24 cellular contexts compared by ENCODE assay signal in genomic region chr7:80843018-80843671, GRCh38.
A peak's percentile ranks its signal among the peaks of the same experiment; 100 is the strongest.
DNase-seq lines count a peak whose midpoint lies in the region; ATAC-seq, FAIRE-seq and TF ChIP-seq lines count a peak whose summit lies in the region.
"Had no signal": no experiment of that assay in that cellular context is flagged by ENCODE, and none has a peak within 500 bp of the region (broad histone marks: within the 10 kb centered on the region; RNA-seq: fewer than 3 reads in every experiment).

No MANE protein-coding gene starts in this region.

- H3K27me3 ChIP-seq in astrocyte (ENCODE audit: insufficient read depth, low read length) (no peaks in the 10 kb centered on the region), neural progenitor cell (no peaks in the 10 kb centered on the region)
- H3K27me3 ChIP-seq: brain microvascular endothelial cell, tibial artery had no signal

- H3F3A ChIP-seq in neural progenitor cell (ENCODE audit: low read depth) = no peaks in the 10 kb centered on the region

- H3K4me1 ChIP-seq in astrocyte (ENCODE audit: insufficient read depth, low read length) (peaks cover 16% of the 10 kb centered on the region), neural progenitor cell (peaks cover 9% of the 10 kb centered on the region)
- H3K4me1 ChIP-seq: parathyroid adenoma had no signal

- H3K27me3 Mint-ChIP-seq in astrocyte (ENCODE audit: low read depth, unreplicated experiment) = no peaks in the 10 kb centered on the region
- peaks cover 2% of the 10 kb centered on the region for H3K27me3 Mint-ChIP-seq in neural progenitor cell (ENCODE audit: insufficient read depth, low read depth)
- H3K27me3 Mint-ChIP-seq: activated naive CD8-positive, alpha-beta T cell treated with anti-CD3 and anti-CD28 coated beads, Interleukin-2, amount 50 U/mL, for 24 hours; IgD-negative memory B cell; natural killer cell treated with Interleukin-12 subunit alpha and Interleukin-12 subunit beta and Interleukin-15 and Interleukin-18, amount 100 ng/mL, for 72 hours had no signal

- no peak for TF ChIP-seq CTCF in astrocyte (IDR thresholded peaks at IDR 0.05; ENCODE audit: insufficient read depth, low read depth, low read length)
- no peak for TF ChIP-seq CTCF in neural progenitor cell (IDR thresholded peaks at IDR 0.05)

- no peak overlapping the region for H3K27ac ChIP-seq in astrocyte (ENCODE audit: low read depth, low read length)
- H3K27ac ChIP-seq in neural progenitor cell = no peak overlapping the region
- H3K27ac ChIP-seq: 22Rv1, brain microvascular endothelial cell, parathyroid adenoma, tibial artery, VCaP had no signal

- no peak for ATAC-seq in GM18909 (IDR thresholded peaks at IDR 0.05; ENCODE audit: poor library complexity, unreplicated experiment)
- ATAC-seq: activated naive CD8-positive, alpha-beta T cell treated with anti-CD3 and anti-CD28 coated beads, Interleukin-2, amount 50 U/mL, for 24 hours; natural killer cell treated with Interleukin-12 subunit alpha and Interleukin-12 subunit beta and Interleukin-15 and Interleukin-18, amount 100 ng/mL, for 72 hours had no signal

- DNase-seq in NCI-H1417 (lab: John Stamatoyannopoulos, UW) = peak in 2 of 3 experiments; percentile 14 to 76
- DNase-seq in NCI-H1417 treated with DMSO at 0.1 percent for 48 hours (lab: John Stamatoyannopoulos, UW) = no peak
- DNase-seq in NCI-H226 = peak; percentile 31
- DNase-seq in astrocyte (ENCODE audit: low read depth) = peak; percentile 53
- no peak for DNase-seq in neural progenitor cell (ENCODE audit: low spot score)
- DNase-seq in activated CD4-positive, alpha-beta T cell treated with anti-CD3 and anti-CD28 coated beads for 1 hour = no peak
- no peak for DNase-seq in activated CD4-positive, alpha-beta T cell treated with anti-CD3 and anti-CD28 coated beads for 4 hours
- DNase-seq: activated CD4-positive, alpha-beta T cell treated with anti-CD3 and anti-CD28 coated beads, Interleukin-2, amount 50 U/mL, for 1 hour; activated naive CD8-positive, alpha-beta T cell treated with anti-CD3 and anti-CD28 coated beads, Interleukin-2, amount 50 U/mL, for 24 hours; activated T-cell treated with anti-CD3 and anti-CD28 coated beads, Interleukin-2, amount 50 U/mL, for 48 hours; brain microvascular endothelial cell; EL; NCI-H526 treated with DMSO at 0.1 percent for 48 hours; OCI-M1; stimulated activated CD4-positive, alpha-beta T cell treated with anti-CD3 and anti-CD28 coated beads, Interleukin-2, amount 100 ng/mL, for 24 hours; tibial artery had no signal

- peaks cover 2% of the 10 kb centered on the region for H4K20me1 ChIP-seq in astrocyte (ENCODE audit: insufficient read depth, low read length)
- H4K20me1 ChIP-seq in neural progenitor cell (ENCODE audit: low read depth) = no peaks in the 10 kb centered on the region

- H3K4me3 Mint-ChIP-seq in astrocyte (ENCODE audit: unreplicated experiment) (no peak overlapping the region), neural progenitor cell (peak overlapping the region; percentile 16)
- H3K4me3 Mint-ChIP-seq: activated naive CD8-positive, alpha-beta T cell treated with anti-CD3 and anti-CD28 coated beads, Interleukin-2, amount 50 U/mL, for 24 hours; IgD-negative memory B cell; natural killer cell treated with Interleukin-12 subunit alpha and Interleukin-12 subunit beta and Interleukin-15 and Interleukin-18, amount 100 ng/mL, for 72 hours had no signal

- no peaks in the 10 kb centered on the region for H3K9me3 Mint-ChIP-seq in astrocyte (ENCODE audit: unreplicated experiment)
- H3K9me3 Mint-ChIP-seq in neural progenitor cell = no peaks in the 10 kb centered on the region

- H3K79me2 ChIP-seq in astrocyte (ENCODE audit: insufficient read depth, low read length) = peaks cover 38% of the 10 kb centered on the region
- H3K79me2 ChIP-seq in neural progenitor cell (ENCODE audit: low read depth) = no peaks in the 10 kb centered on the region
- H3K79me2 ChIP-seq: parathyroid adenoma had no signal

- H3K27ac Mint-ChIP-seq in astrocyte (ENCODE audit: unreplicated experiment) (no peak overlapping the region), neural progenitor cell (peak overlapping the region; percentile 99)
- H3K27ac Mint-ChIP-seq: activated naive CD8-positive, alpha-beta T cell treated with anti-CD3 and anti-CD28 coated beads, Interleukin-2, amount 50 U/mL, for 24 hours; IgD-negative memory B cell; natural killer cell treated with Interleukin-12 subunit alpha and Interleukin-12 subunit beta and Interleukin-15 and Interleukin-18, amount 100 ng/mL, for 72 hours had no signal

- H3K4me1 Mint-ChIP-seq in astrocyte (ENCODE audit: low read depth, unreplicated experiment) (peaks cover 58% of the 10 kb centered on the region), neural progenitor cell (peaks cover 64% of the 10 kb centered on the region)
- H3K4me1 Mint-ChIP-seq: activated naive CD8-positive, alpha-beta T cell treated with anti-CD3 and anti-CD28 coated beads, Interleukin-2, amount 50 U/mL, for 24 hours; IgD-negative memory B cell had no signal

- H3K36me3 Mint-ChIP-seq in astrocyte (ENCODE audit: low read depth, unreplicated experiment) = peaks cover 1% of the 10 kb centered on the region
- H3K36me3 Mint-ChIP-seq in neural progenitor cell = no peaks in the 10 kb centered on the region
- H3K36me3 Mint-ChIP-seq: IgD-negative memory B cell; natural killer cell treated with Interleukin-12 subunit alpha and Interleukin-12 subunit beta and Interleukin-15 and Interleukin-18, amount 100 ng/mL, for 72 hours had no signal

- H3K36me3 ChIP-seq in astrocyte (ENCODE audit: insufficient read depth, low read length) = no peaks in the 10 kb centered on the region
- no peaks in the 10 kb centered on the region for H3K36me3 ChIP-seq in neural progenitor cell
- H3K36me3 ChIP-seq: brain microvascular endothelial cell, tibial artery had no signal

- no peak overlapping the region for H2AFZ ChIP-seq in astrocyte (ENCODE audit: low read depth, low read length)
- no peak overlapping the region for H2AFZ ChIP-seq in neural progenitor cell (replicated peaks)
- H2AFZ ChIP-seq: parathyroid adenoma had no signal

- no peak for FAIRE-seq in astrocyte (lab: Jason Lieb, UNC)
- FAIRE-seq: GM12892, islet of Langerhans had no signal

- no peak overlapping the region for H3K4me3 ChIP-seq in astrocyte (ENCODE audit: insufficient read depth, low read depth, low read length)
- H3K4me3 ChIP-seq in neural progenitor cell = no peak overlapping the region
- H3K4me3 ChIP-seq: tibial artery had no signal

- no peak overlapping the region for H3K4me2 ChIP-seq in astrocyte (ENCODE audit: low read length)
- H3K4me2 ChIP-seq in neural progenitor cell = no peak overlapping the region

- no peaks in the 10 kb centered on the region for H3K9me3 ChIP-seq in astrocyte (ENCODE audit: insufficient read depth, low read depth, low read length)
- H3K9me3 ChIP-seq in neural progenitor cell (ENCODE audit: low read depth) = no peaks in the 10 kb centered on the region
- H3K9me3 ChIP-seq: tibial artery had no signal

- no peak overlapping the region for H3K9ac ChIP-seq in astrocyte (ENCODE audit: low read length)
- no peak overlapping the region for H3K9ac ChIP-seq in neural progenitor cell
- H3K9ac ChIP-seq: parathyroid adenoma had no signal

Comparison
In these comparisons a context has a peak if more than half of its experiments do, and no peak if none do; other contexts are left out.
1. DNase-seq: peak in NCI-H1417 (2 of 3), NCI-H226 (single experiment) and astrocyte (single experiment); none in NCI-H1417 treated with DMSO at 0.1 percent for 48 hours (single experiment), neural progenitor cell (single experiment), activated CD4-positive, alpha-beta T cell treated with anti-CD3 and anti-CD28 coated beads for 1 hour (single experiment) and activated CD4-positive, alpha-beta T cell treated with anti-CD3 and anti-CD28 coated beads for 4 hours (0 of 2).